In the genomic region with DNA sequence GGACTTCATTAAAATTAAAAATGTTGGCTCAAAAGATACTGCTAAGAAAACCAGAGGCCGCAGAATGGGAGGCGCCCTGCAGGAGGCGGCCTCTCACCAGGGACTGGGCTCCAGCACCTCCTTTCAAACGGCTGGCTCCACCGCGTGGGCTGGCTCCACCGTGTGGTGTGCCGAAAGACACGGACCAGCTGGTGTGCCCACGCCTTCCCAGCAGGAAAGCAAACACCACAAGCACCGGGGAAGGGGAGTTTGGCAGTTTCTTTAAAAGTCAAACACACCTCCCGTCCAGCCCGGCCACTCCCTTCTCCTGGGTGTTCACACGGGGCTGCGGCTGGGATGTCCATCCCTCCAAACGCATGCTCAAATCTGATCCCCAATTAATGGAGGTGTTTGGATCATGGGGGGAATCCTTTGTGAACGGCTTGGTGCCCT, we compare ENCODE assay signal across 8 cellular contexts. TPM values are rescaled to one million over a fixed set of nuclear protein-coding genes. Genes with fewer than 3 reads are reported as not detected.
DNase-seq lines count a peak whose midpoint lies in the region; ATAC-seq and TF ChIP-seq lines count a peak whose summit lies in the region.

No MANE protein-coding gene starts in this region.

- H3K27ac Mint-ChIP-seq in activated naive CD4-positive, alpha-beta T cell treated with anti-CD3 and anti-CD28 coated beads, Interleukin-2, amount 50 U/mL, for 72 hours, result peak overlapping the region; percentile 1 to 11

- H3K36me3 ChIP-seq in HCT116 (ENCODE audit: control insufficient read depth in 1 of 2, insufficient read depth in 2 of 2, low read length in 2 of 2) (0 out of 4 replicates have a peak, but pooled peaks cover 2 to 5% of the 10 kb centered on the region in 2 experiments), PC-9 (ENCODE audit: low read depth) (0 out of 2 replicates have a peak, but pooled peaks cover 6% of the 10 kb centered on the region), heart left ventricle (peaks cover 0 to 77% (median 63%) of the 10 kb centered on the region in 9 donors), sigmoid colon (peaks cover 26 to 77% (median 34%) of the 10 kb centered on the region in 4 donors)

- no peaks in the 10 kb centered on the region for H3K9me3 ChIP-seq in HCT116 (ENCODE audit: control insufficient read depth in 1 of 2, insufficient read depth in 1 of 2, low read depth in 1 of 2, low read length in 2 of 2)
- H3K9me3 ChIP-seq in PC-9 (ENCODE audit: insufficient read depth, low read depth), result no peaks in the 10 kb centered on the region
- no peaks in the 10 kb centered on the region for H3K9me3 ChIP-seq in heart left ventricle
- H3K9me3 ChIP-seq in sigmoid colon, result no peaks in the 10 kb centered on the region

- no peaks in the 10 kb centered on the region for H3K36me3 Mint-ChIP-seq in activated naive CD4-positive, alpha-beta T cell treated with anti-CD3 and anti-CD28 coated beads, Interleukin-2, amount 50 U/mL, for 72 hours

- BruUV-seq in HCT116 (replicated peaks; lab: Mats Ljungman, UMichigan), result no TSS peak
- no TSS peak for BruUV-seq in PC-9 (replicated peaks; lab: Mats Ljungman, UMichigan)

- H3K9me3 Mint-ChIP-seq in activated naive CD4-positive, alpha-beta T cell treated with anti-CD3 and anti-CD28 coated beads, Interleukin-2, amount 50 U/mL, for 72 hours, result no peaks in the 10 kb centered on the region

- ATAC-seq in HCT116 (peak; percentile 95), heart left ventricle (peak; percentile 61 to 91 (median 82)), HG03108 (IDR thresholded peaks at IDR 0.05; ENCODE audit: unreplicated experiment) (no peak)
- peak; percentile 89 to 95 for ATAC-seq in activated naive CD4-positive, alpha-beta T cell treated with anti-CD3 and anti-CD28 coated beads, Interleukin-2, amount 50 U/mL, for 72 hours

- peak overlapping the region; percentile 49 for H3K4me2 ChIP-seq in HCT116 (ENCODE audit: low read length)
- H3K4me2 ChIP-seq in PC-9, result no peak overlapping the region

- CTCF ChIA-PET in HCT116 (lab: Charles Lee) (interaction anchor here (0.6 to 1.3 kb wide), 3 partner anchors 12 to 137 kb away, joined by 3 to 4 read pairs (median 3); partner anchors contain the start of genes FAHD1 and HAGH), PC-9 (lab: Charles Lee) (no interaction called here)

- TF ChIP-seq CTCF in HCT116 (IDR thresholded peaks at IDR 0.05 in 2 of 3, conservative IDR thresholded peaks at IDR 0.05 in 1 of 3; ENCODE audit: borderline replicate concordance in 1 of 3, insufficient read depth in 1 of 3, low read depth in 2 of 3, low read length in 2 of 3) (peak; percentile 71 to 98 (median 80)), PC-9 (conservative IDR thresholded peaks at IDR 0.05) (0 out of 2 replicates have a peak, but pooled peaks have one; percentile 27), heart left ventricle (IDR thresholded peaks at IDR 0.05) (peak in 11 of 12 donors; percentile 18 to 58 (median 36)), sigmoid colon (IDR thresholded peaks at IDR 0.05) (peak in 2 of 4 experiments; percentile 23 to 29)

- TF ChIP-seq POLR2A in HCT116 (IDR thresholded peaks at IDR 0.05; ENCODE audit: borderline replicate concordance, extremely low read depth, insufficient read depth, insufficient read length) (no peak), heart left ventricle (IDR thresholded peaks at IDR 0.05) (no peak), sigmoid colon (IDR thresholded peaks at IDR 0.05) (no peak)

- no peak overlapping the region for H3K27ac ChIP-seq in HCT116 (ENCODE audit: low read depth, low read length)
- H3K27ac ChIP-seq in PC-9, result no peak overlapping the region
- no peak overlapping the region for H3K27ac ChIP-seq in heart left ventricle
- no peak overlapping the region for H3K27ac ChIP-seq in sigmoid colon

- H3K4me1 ChIP-seq in HCT116 (ENCODE audit: control insufficient read depth in 1 of 2, insufficient read depth in 2 of 2, low read length in 2 of 2) (peaks cover 6 to 10% of the 10 kb centered on the region in 2 experiments; a peak in 3 of 4 replicates), PC-9 (replicated peaks; ENCODE audit: insufficient read depth) (no peaks in the 10 kb centered on the region), heart left ventricle (peaks cover 0 to 6% (median 0%) of the 10 kb centered on the region in 12 donors), sigmoid colon (peaks cover 0 to 6% (median 0%) of the 10 kb centered on the region in 4 donors)

- no peaks in the 10 kb centered on the region for H3K79me2 ChIP-seq in HCT116 (ENCODE audit: insufficient read depth, low read length)
- no peaks in the 10 kb centered on the region for H3K79me2 ChIP-seq in PC-9 (ENCODE audit: low read depth)

- DNase-seq in AG08396 (ENCODE audit: low spot score) (peak; percentile 93), HCT116 (ENCODE audit: low read depth, low spot score) (peak; percentile 47), PC-9 (no peak), heart left ventricle (peak in 4 of 5 donors; percentile 61 to 85 (median 69)), sigmoid colon (peak; percentile 78), NCI-H226 (no peak)
- DNase-seq in activated naive CD4-positive, alpha-beta T cell treated with anti-CD3 and anti-CD28 coated beads, Interleukin-2, amount 50 U/mL, for 72 hours (ENCODE audit: low spot score in 2 of 2), result peak in 1 of 2 donors; percentile 55

- intact Hi-C loops in HCT116 (cut with micrococcal nuclease) (no loop called here), PC-9 (cut with micrococcal nuclease; ENCODE audit: unreplicated experiment) (no loop called here), heart left ventricle (cut with DNase I) (no loop called here), sigmoid colon (cut with DNase I) (no loop called here)

- no peak for TF ChIP-seq EP300 in sigmoid colon (IDR thresholded peaks at IDR 0.05)

- no peak overlapping the region for H2AFZ ChIP-seq in HCT116 (ENCODE audit: low read depth, low read length, poor library complexity, severe bottlenecking)
- H2AFZ ChIP-seq in PC-9, result no peak overlapping the region

- 31 to 46% (median 37%) methylated on average over 15 to 17 of the region's 17 CpGs for WGBS in heart left ventricle, 4 donors
- WGBS in sigmoid colon, 2 donors, result 8 to 30% methylated on average over 17 of the region's 17 CpGs

- TF ChIP-seq RAD21 in HCT116 (IDR thresholded peaks at IDR 0.05; ENCODE audit: low read depth), result peak; percentile 87

- no peak overlapping the region; the same call in 1 of the 2 replicates for H3K9ac ChIP-seq in HCT116 (ENCODE audit: low read length)

- H3K4me3 ChIP-seq in HCT116 (replicated peaks in 1 of 2; ENCODE audit: low read depth in 1 of 2, low read length in 2 of 2) (no peak overlapping the region), PC-9 (no peak overlapping the region), heart left ventricle (no peak overlapping the region), sigmoid colon (no peak overlapping the region)

- peaks cover 9% of the 10 kb centered on the region; the same call in 1 of the 2 replicates for H3F3A ChIP-seq in PC-9 (ENCODE audit: insufficient read depth, low read depth)

- H3K9me2 ChIP-seq in HCT116 (ENCODE audit: insufficient read depth) (no peaks in the 10 kb centered on the region), PC-9 (ENCODE audit: insufficient read depth) (no peaks in the 10 kb centered on the region)

- POLR2A ChIA-PET in HCT116 (lab: Charles Lee) (no interaction called here), PC-9 (lab: Charles Lee; ENCODE audit: unreplicated experiment) (no interaction called here)

- RAD21 ChIA-PET in HCT116 (lab: Charles Lee; ENCODE audit: low non-redundant PET in 1 of 2, low total read pairs in 2 of 2, uncharacterized antibody in 2 of 2, unreplicated experiment in 2 of 2), result no interaction called here

- H3K27me3 ChIP-seq in HCT116 (ENCODE audit: insufficient read depth, low read length) (no peaks in the 10 kb centered on the region), PC-9 (ENCODE audit: insufficient read depth, low read depth) (no peaks in the 10 kb centered on the region), heart left ventricle (no peaks in the 10 kb centered on the region), sigmoid colon (no peaks in the 10 kb centered on the region)

- H4K20me1 ChIP-seq in HCT116 (ENCODE audit: insufficient read depth), result no peaks in the 10 kb centered on the region
- no peaks in the 10 kb centered on the region for H4K20me1 ChIP-seq in PC-9 (ENCODE audit: insufficient read depth)

RNA-seq across cellular contexts. Expression of gene HAGH, which starts 13.9 kb away (rescaled TPM):
- total RNA-seq in HCT116 (2021; ENCODE audit: unreplicated experiment), result 39.1 TPM
- 67.6 and 75.7 TPM in 2 replicates for polyA plus RNA-seq in HCT116 (2012)
- 51.8 and 74.5 TPM in 2 replicates for total RNA-seq in PC-9 (2021)
- total RNA-seq in activated naive CD4-positive, alpha-beta T cell treated with anti-CD3 and anti-CD28 coated beads, Interleukin-2, amount 50 U/mL, for 72 hours, result 10 to 100 TPM; 31.7 to 65.6 TPM
- 100 to 1,000 TPM; 111 to 358 (median 165) TPM for total RNA-seq in heart left ventricle
- polyA plus RNA-seq in heart left ventricle, result 100 to 1,000 TPM; 155 to 226 TPM
- 100 to 1,000 TPM in 3 of 4 donors, 10 to 100 TPM in 1; 73.4 to 163 (median 140) TPM for total RNA-seq in sigmoid colon
- 10 to 100 TPM; 54.1 to 86.9 (median 68.4) TPM for polyA plus RNA-seq in sigmoid colon

RNA-seq across cellular contexts. Expression of gene FAHD1, which starts 14.3 kb away (rescaled TPM):
- total RNA-seq in HCT116 (2021; ENCODE audit: unreplicated experiment), result 25.8 TPM
- 22.7 and 27.1 TPM in 2 replicates for polyA plus RNA-seq in HCT116 (2012)
- 26.8 and 41.2 TPM in 2 replicates for total RNA-seq in PC-9 (2021)
- 10 to 100 TPM; 11.9 to 13.0 TPM for total RNA-seq in activated naive CD4-positive, alpha-beta T cell treated with anti-CD3 and anti-CD28 coated beads, Interleukin-2, amount 50 U/mL, for 72 hours
- 10 to 100 TPM; 19.2 to 83.8 (median 28.4) TPM for total RNA-seq in heart left ventricle
- polyA plus RNA-seq in heart left ventricle, result 10 to 100 TPM; 46.8 to 47.4 TPM
- 10 to 100 TPM; 27.7 to 35.0 (median 29.3) TPM for total RNA-seq in sigmoid colon
- polyA plus RNA-seq in sigmoid colon, result 100 to 1,000 TPM in 1 of 3 donors, 10 to 100 TPM in 2; 58.9 to 137 (median 62.5) TPM

RNA-seq across cellular contexts. Expression of gene IGFALS, which starts 19.2 kb away (rescaled TPM):
- total RNA-seq in HCT116 (2021; ENCODE audit: unreplicated experiment), result 0.10 TPM
- polyA plus RNA-seq in HCT116 (2012), result 0.08 and 0.09 TPM in 2 replicates
- 0.18 TPM in 1 of 2 replicates, not detected in the other for total RNA-seq in PC-9 (2021)
- not detected for total RNA-seq in activated naive CD4-positive, alpha-beta T cell treated with anti-CD3 and anti-CD28 coated beads, Interleukin-2, amount 50 U/mL, for 72 hours
- total RNA-seq in heart left ventricle, result under 1 TPM in 2 of 9 donors, not detected in 7; 0.12 to 0.38 TPM
- polyA plus RNA-seq in heart left ventricle, result under 1 TPM in 1 of 2 donors, not detected in 1; 0.23 TPM
- total RNA-seq in sigmoid colon, result 1 to 10 TPM; 1.1 to 2.2 (median 1.5) TPM
- 1 to 10 TPM in 2 of 3 donors, under 1 TPM in 1; 0.46 to 2.0 (median 1.2) TPM for polyA plus RNA-seq in sigmoid colon

RNA-seq across cellular contexts. Expression of gene NUBP2, which starts 30.0 kb away (rescaled TPM):
- total RNA-seq in HCT116 (2021; ENCODE audit: unreplicated experiment), result 103 TPM
- polyA plus RNA-seq in HCT116 (2012), result 75.2 and 77.9 TPM in 2 replicates
- total RNA-seq in PC-9 (2021), result 80.0 and 103 TPM in 2 replicates
- total RNA-seq in activated naive CD4-positive, alpha-beta T cell treated with anti-CD3 and anti-CD28 coated beads, Interleukin-2, amount 50 U/mL, for 72 hours, result 10 to 100 TPM; 41.0 to 48.3 TPM
- total RNA-seq in heart left ventricle, result 10 to 100 TPM; 26.7 to 81.9 (median 30.1) TPM
- polyA plus RNA-seq in heart left ventricle, result 10 to 100 TPM; 41.2 to 63.1 TPM
- total RNA-seq in sigmoid colon, result 100 to 1,000 TPM in 2 of 4 donors, 10 to 100 TPM in 2; 77.8 to 170 (median 98.1) TPM
- 10 to 100 TPM; 53.5 to 69.1 (median 56.6) TPM for polyA plus RNA-seq in sigmoid colon

RNA-seq across cellular contexts. Expression of gene SPSB3, which starts 30.4 kb away (rescaled TPM):
- total RNA-seq in HCT116 (2021; ENCODE audit: unreplicated experiment) (31.6 TPM), PC-9 (2021) (58.2 and 86.6 TPM in 2 replicates), heart left ventricle (100 to 1,000 TPM in 1 of 9 donors, 10 to 100 TPM in 8; 25.8 to 100 (median 31.8) TPM), sigmoid colon (10 to 100 TPM; 61.4 to 98.4 (median 78.9) TPM)
- polyA plus RNA-seq in HCT116 (2012), result 43.9 and 51.6 TPM in 2 replicates
- 10 to 100 TPM; 19.1 to 29.2 TPM for total RNA-seq in activated naive CD4-positive, alpha-beta T cell treated with anti-CD3 and anti-CD28 coated beads, Interleukin-2, amount 50 U/mL, for 72 hours
- polyA plus RNA-seq in heart left ventricle (10 to 100 TPM; 44.5 to 52.0 TPM), sigmoid colon (10 to 100 TPM; 34.4 to 59.5 (median 40.2) TPM)

Comparison
In these comparisons a context has a peak if more than half of its experiments do, and no peak if none do; other contexts are left out.
1. DNase-seq: peak in AG08396 (single experiment), HCT116 (single experiment), heart left ventricle (4 of 5) and sigmoid colon (single experiment); none in PC-9 (0 of 2) and NCI-H226 (single experiment).